ENCODE assay signal across 8 cellular contexts in the genomic region with DNA sequence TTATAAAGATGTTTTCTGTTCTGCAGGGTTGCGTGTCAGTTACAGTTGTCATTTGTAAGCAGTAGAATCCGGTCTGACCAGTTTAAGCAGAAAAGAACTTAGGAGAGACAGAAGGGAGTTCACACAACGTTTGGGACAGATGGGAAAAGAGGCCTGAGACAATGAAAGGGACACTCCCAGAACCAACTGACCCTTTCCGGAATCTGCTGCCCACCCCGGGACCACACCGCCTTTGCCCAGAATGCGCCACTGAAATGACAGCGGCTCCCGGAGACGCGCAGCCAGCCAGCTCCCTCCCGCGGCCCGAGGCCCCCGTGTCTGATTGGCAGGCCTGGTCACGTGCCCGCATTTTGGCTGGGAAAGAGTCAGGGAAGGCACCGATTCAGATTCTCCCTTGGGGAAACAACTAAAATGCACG.
DNase-seq lines count a peak whose midpoint lies in the region; ATAC-seq, FAIRE-seq and TF ChIP-seq lines count a peak whose summit lies in the region.

No MANE protein-coding gene starts in this region.

- peaks cover 0 to 6% of the 10 kb centered on the region in 2 donors for H3K9me3 ChIP-seq in ascending aorta
- H3K9me3 ChIP-seq in right cardiac atrium (ENCODE audit: control insufficient read depth, low read length) = no peaks in the 10 kb centered on the region
- H3K9me3 ChIP-seq in psoas muscle = no peaks in the 10 kb centered on the region

- intact Hi-C loops in ascending aorta (cut with DNase I) = no loop called here
- intact Hi-C loops in right cardiac atrium (cut with DNase I) = no loop called here
- intact Hi-C loops in psoas muscle (cut with DNase I) = no loop called here

- ATAC-seq in GM19043 (IDR thresholded peaks at IDR 0.05; ENCODE audit: low read depth, unreplicated experiment) (peak; percentile 32), right cardiac atrium (peak; percentile 97), psoas muscle (peak; percentile 94 to 100 (median 96))

- no peak for FAIRE-seq in urothelium cell line (lab: Jason Lieb, UNC)

- DNase-seq in LHCN-M2 (ENCODE audit: low read depth) (peak; percentile 16), T-helper 1 cell (peak in 4 of 5 donors; percentile 16 to 36 (median 34)), ascending aorta (ENCODE audit: low spot score in 2 of 2) (peak; percentile 18 to 85), right cardiac atrium (peak; percentile 80 to 93 (median 92)), psoas muscle (peak; percentile 79 to 87), urothelium cell line (ENCODE audit: low spot score) (peak; percentile 17)

- peak overlapping the region; percentile 74 for H3K4me3 ChIP-seq in ACC112 (ENCODE audit: low read depth, low read length)
- peak overlapping the region; percentile 42 to 61 for H3K4me3 ChIP-seq in ascending aorta
- H3K4me3 ChIP-seq in right cardiac atrium (ENCODE audit: low read length) = peak overlapping the region; percentile 68
- H3K4me3 ChIP-seq in psoas muscle = peak overlapping the region; percentile 71

- peaks cover 18% of the 10 kb centered on the region for H3K27me3 ChIP-seq in ACC112 (ENCODE audit: insufficient read depth, low read length)
- no peaks in the 10 kb centered on the region for H3K27me3 ChIP-seq in ascending aorta
- H3K27me3 ChIP-seq in right cardiac atrium (ENCODE audit: control insufficient read depth, insufficient read depth) = no peaks in the 10 kb centered on the region
- no peaks in the 10 kb centered on the region for H3K27me3 ChIP-seq in psoas muscle (ENCODE audit: insufficient read depth in 3 of 3, low read length in 2 of 3)

- H3K4me1 ChIP-seq in ACC112 (ENCODE audit: control insufficient read depth, insufficient read depth, low read length, unreplicated experiment) (no peaks in the 10 kb centered on the region), ascending aorta (peaks cover 0 to 3% of the 10 kb centered on the region in 2 donors), right cardiac atrium (ENCODE audit: control insufficient read depth, insufficient read depth, low read length) (no peaks in the 10 kb centered on the region), psoas muscle (no peaks in the 10 kb centered on the region)

- TF ChIP-seq CTCF in ascending aorta (IDR thresholded peaks at IDR 0.05) (no peak), psoas muscle (IDR thresholded peaks at IDR 0.05) (no peak)

- H3K79me2 ChIP-seq in ACC112 (ENCODE audit: control insufficient read depth, insufficient read depth, low read length, unreplicated experiment) = no peaks in the 10 kb centered on the region

- under 1% methylated on average over 19 of the region's 19 CpGs for WGBS in right cardiac atrium
- 0 to 4% (median 1%) methylated on average over 19 of the region's 19 CpGs for WGBS in psoas muscle, 3 donors

- no peak overlapping the region for H3K27ac ChIP-seq in ACC112 (ENCODE audit: low read depth, low read length)
- no peak overlapping the region for H3K27ac ChIP-seq in ascending aorta
- H3K27ac ChIP-seq in right cardiac atrium (ENCODE audit: low read length) = peak overlapping the region; percentile 60
- H3K27ac ChIP-seq in psoas muscle = peak overlapping the region; percentile 77

- H3K36me3 ChIP-seq in ACC112 (ENCODE audit: insufficient read depth, low read length) (no peaks in the 10 kb centered on the region), ascending aorta (no peaks in the 10 kb centered on the region), psoas muscle (ENCODE audit: insufficient read depth in 1 of 2, low read depth in 1 of 2) (no peaks in the 10 kb centered on the region)

- H2AFZ ChIP-seq in ACC112 (ENCODE audit: low read length, unreplicated experiment) = no peak overlapping the region

Comparison
In these comparisons a context has a peak if more than half of its experiments do, and no peak if none do; other contexts are left out.
1. H3K27ac ChIP-seq: peak in right cardiac atrium (single experiment) and psoas muscle (single experiment); none in ACC112 (single experiment) and ascending aorta (0 of 2).
2. ATAC-seq: peak in every context shown above with its lines; median percentile 97 in right cardiac atrium; 96 in psoas muscle; 32 in GM19043.
3. DNase-seq: peak in every context shown above with its lines; median percentile 92 in right cardiac atrium; 83 in psoas muscle; 52 in ascending aorta; 34 in T-helper 1 cell; 17 in urothelium cell line; 16 in LHCN-M2.
4. Peak in every context shown above with its lines, with median percentiles within 50 percentile points of each other: H3K4me3 ChIP-seq.